ENCODE assay signal across 24 cellular contexts in the genomic region with DNA sequence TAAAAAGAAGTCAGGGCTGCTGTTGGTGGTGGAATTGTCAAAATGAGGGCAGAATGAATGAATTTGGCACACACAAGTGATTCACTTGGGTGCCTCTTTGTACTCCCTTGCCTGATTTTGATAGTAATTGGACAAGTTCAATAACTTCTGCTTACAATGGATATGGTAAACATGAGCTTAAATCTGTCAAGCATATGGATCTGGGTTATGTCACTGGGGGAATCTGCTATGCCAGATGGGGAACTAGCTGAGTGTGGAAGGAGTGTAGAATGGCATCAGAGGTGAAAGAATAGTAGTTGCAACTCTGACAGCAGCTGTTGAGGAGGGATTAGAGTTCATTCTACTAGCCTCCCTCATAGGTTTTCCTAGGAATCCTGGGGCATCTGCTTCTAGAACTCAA.
"Had no signal": no experiment of that assay in that cellular context is flagged by ENCODE, and none has a peak within 500 bp of the region (broad histone marks: within the 10 kb centered on the region; RNA-seq: fewer than 3 reads in every experiment).

No MANE protein-coding gene starts in this region.

- H3K36me3 Mint-ChIP-seq: mesothelial cell of epicardium; naive B cell; stimulated activated naive B cell treated with anti-CD40 and anti-IgM and Interleukin-4, amounts not matched to agents 10 μg/mL and 1 μg/mL and 100 μg/mL, for 72 hours had no signal

- H3K27ac Mint-ChIP-seq: mesothelial cell of epicardium; natural killer cell treated with Interleukin-12 subunit alpha and Interleukin-12 subunit beta and Interleukin-15 and Interleukin-18, amount 100 ng/mL, for 72 hours; stimulated activated naive B cell treated with anti-CD40 and anti-IgM and Interleukin-4, amounts not matched to agents 10 μg/mL and 1 μg/mL and 100 μg/mL, for 72 hours; stimulated activated naive CD8-positive, alpha-beta T cell treated with anti-CD3 and anti-CD28 coated beads, Interleukin-15, Interleukin-2, amounts not matched to agents 100 ng/mL and 50 ng/mL, for 24 hours had no signal

- ATAC-seq: esophagus mucosa; gastrocnemius medialis; heart left ventricle; left cardiac atrium; left lung; mucosa of descending colon; natural killer cell treated with Interleukin-12 subunit alpha and Interleukin-12 subunit beta and Interleukin-15 and Interleukin-18, amount 100 ng/mL, for 72 hours; pancreas; right lobe of liver; stimulated activated naive B cell treated with anti-CD40 and anti-IgM and Interleukin-4, amounts not matched to agents 10 μg/mL and 1 μg/mL and 100 μg/mL, for 72 hours; upper lobe of right lung had no signal

- DNase-seq: dorsolateral prefrontal cortex; effector CD4-positive, alpha-beta T cell; foreskin fibroblast; gastrocnemius medialis; heart left ventricle; left cardiac atrium; left lung; mesenchymal stem cell; mucosa of descending colon; naive B cell; pancreas; right lobe of liver; small intestine; stimulated activated CD4-positive, alpha-beta T cell treated with anti-CD3 and anti-CD28 coated beads, Interleukin-15, amount 100 ng/mL, for 24 hours; stimulated activated CD4-positive, alpha-beta T cell treated with anti-CD3 and anti-CD28 coated beads, Interleukin-2, amount 100 ng/mL, for 48 hours; stimulated activated naive B cell treated with anti-CD40 and anti-IgM and Interleukin-4, amounts not matched to agents 10 μg/mL and 1 μg/mL and 100 μg/mL, for 72 hours; transverse colon; upper lobe of right lung; uterus had no signal

- H3K4me1 Mint-ChIP-seq: mesothelial cell of epicardium; neural crest cell; stimulated activated naive B cell treated with anti-CD40 and anti-IgM and Interleukin-4, amounts not matched to agents 10 μg/mL and 1 μg/mL and 100 μg/mL, for 72 hours had no signal

- H3K27me3 Mint-ChIP-seq: naive B cell; natural killer cell treated with Interleukin-12 subunit alpha and Interleukin-12 subunit beta and Interleukin-15 and Interleukin-18, amount 100 ng/mL, for 72 hours; stimulated activated naive B cell treated with anti-CD40 and anti-IgM and Interleukin-4, amounts not matched to agents 10 μg/mL and 1 μg/mL and 100 μg/mL, for 72 hours; stimulated activated naive CD8-positive, alpha-beta T cell treated with anti-CD3 and anti-CD28 coated beads, Interleukin-15, Interleukin-2, amounts not matched to agents 100 ng/mL and 50 ng/mL, for 24 hours had no signal

- H3K9me3 Mint-ChIP-seq: mesothelial cell of epicardium had no signal

- H3K4me3 Mint-ChIP-seq: mesothelial cell of epicardium; naive B cell; natural killer cell treated with Interleukin-12 subunit alpha and Interleukin-12 subunit beta and Interleukin-15 and Interleukin-18, amount 100 ng/mL, for 72 hours; neural crest cell; stimulated activated naive B cell treated with anti-CD40 and anti-IgM and Interleukin-4, amounts not matched to agents 10 μg/mL and 1 μg/mL and 100 μg/mL, for 72 hours; stimulated activated naive CD8-positive, alpha-beta T cell treated with anti-CD3 and anti-CD28 coated beads, Interleukin-15, Interleukin-2, amounts not matched to agents 100 ng/mL and 50 ng/mL, for 24 hours had no signal
